Comparison of ENCODE assay signal across 25 cellular contexts in genomic region chr11:75148436-75148983, GRCh38. TPM values are rescaled to one million over a fixed set of nuclear protein-coding genes. Genes with fewer than 3 reads are reported as not detected.
"Had no signal": no experiment of that assay in that cellular context is flagged by ENCODE, and none has a peak within 500 bp of the region (broad histone marks: within the 10 kb centered on the region; RNA-seq: fewer than 3 reads in every experiment).

No MANE protein-coding gene starts in this region.

- H3K9me3 ChIP-seq: lower lobe of right lung, right lobe of liver, thyroid gland, vagina had no signal

- ATAC-seq: WTC11 had no signal

- DNase-seq: activated CD4-positive, alpha-beta T cell treated with anti-CD3 and anti-CD28 coated beads for 4 hours; activated gamma-delta T cell; activated naive CD8-positive, alpha-beta T cell treated with anti-CD3 and anti-CD28 coated beads, Interleukin-2, amount 10 ng/mL, durations not matched to agents 7 days and 5 days; brain microvascular endothelial cell; cerebellar nuclear complex; endodermal cell; immature natural killer cell; SW 1271; thyroid gland had no signal

- H3K36me3 ChIP-seq: brain microvascular endothelial cell, lower lobe of right lung, right lobe of liver, thyroid gland, vagina had no signal

- H3K27me3 ChIP-seq: right lobe of liver, thyroid gland, vagina had no signal

- H3K27ac ChIP-seq: brain microvascular endothelial cell, right lobe of liver, vagina had no signal

- H3K4me3 ChIP-seq: lower lobe of right lung, right lobe of liver, thyroid gland, vagina had no signal

- FAIRE-seq: frontal cortex, TTC549 had no signal

RNA-seq across cellular contexts. Expression of gene SLCO2B1, which starts 2.4 kb away (rescaled TPM):
- total RNA-seq: activated CD8-positive, alpha-beta memory T cell treated with anti-CD3 and anti-CD28 coated beads for 36 hours; mesothelial cell of epicardium had no signal
- polyA plus RNA-seq: immature natural killer cell, neural cell had no signal

RNA-seq across cellular contexts. Expression of gene OR2AT4, which starts 51.8 kb away (rescaled TPM):
- total RNA-seq: activated CD8-positive, alpha-beta memory T cell treated with anti-CD3 and anti-CD28 coated beads for 36 hours; activated naive CD8-positive, alpha-beta T cell treated with anti-CD3 and anti-CD28 coated beads, Interleukin-2, amount 10 ng/mL, durations not matched to agents 7 days and 5 days; dermis microvascular lymphatic vessel endothelial cell; endodermal cell; epithelial cell of proximal tubule; frontal cortex; left cardiac atrium; lower lobe of right lung; mesothelial cell of epicardium; myocyte; omental fat pad; pulmonary artery endothelial cell; right lobe of liver; T-helper 2 cell treated with Interferon-gamma antibody and Interleukin-4, amounts not matched to agents 100 ng/mL and 5 ng/mL, for 36 hours; thyroid gland; vagina; WTC11 had no signal
- polyA plus RNA-seq: immature natural killer cell, neural cell had no signal
